In genomic region chr10:119859422-119860258, GRCh38 we compare ENCODE assay signal across 7 cellular contexts. TPM values are rescaled to one million over a fixed set of nuclear protein-coding genes. Genes with fewer than 3 reads are reported as not detected.
A peak's percentile ranks its signal among the peaks of the same experiment; 100 is the strongest.
DNase-seq lines count a peak whose midpoint lies in the region; ATAC-seq, FAIRE-seq and TF ChIP-seq lines count a peak whose summit lies in the region.

No MANE protein-coding gene starts in this region.

- DNase-seq in D721Med (ENCODE audit: insufficient read length, low spot score) (no peak), H4 (ENCODE audit: low spot score) (peak; percentile 50), SKM-1 (lab: John Stamatoyannopoulos, UW; ENCODE audit: unreplicated experiment) (peak; percentile 7), fibroblast of gingiva (ENCODE audit: low read depth) (peak; percentile 43), psoas muscle (no peak)
- no peak for DNase-seq in activated CD4-positive, alpha-beta memory T cell treated with anti-CD3 and anti-CD28 coated beads, Interleukin-2, amount 10 ng/mL, durations not matched to agents 7 days and 5 days
- DNase-seq in stimulated activated CD4-positive, alpha-beta T cell treated with anti-CD3 and anti-CD28 coated beads, Interleukin-4, amount 100 ng/mL, for 4 hours = no peak

- H3K36me3 ChIP-seq in psoas muscle (ENCODE audit: insufficient read depth in 1 of 2, low read depth in 1 of 2) = peaks cover 0 to 39% of the 10 kb centered on the region in 2 donors

- 74 to 80% (median 75%) methylated on average over 1 of the region's 1 CpG for WGBS in psoas muscle, 3 donors

- H3K27ac ChIP-seq in psoas muscle = no peak overlapping the region

- peaks cover 8% of the 10 kb centered on the region for H3K9me3 Mint-ChIP-seq in activated CD4-positive, alpha-beta memory T cell treated with anti-CD3 and anti-CD28 coated beads, Interleukin-2, amount 10 ng/mL, durations not matched to agents 7 days and 5 days

- ATAC-seq in psoas muscle = peak in 2 of 4 donors; percentile 57 to 85

- H3K4me1 ChIP-seq in psoas muscle = peaks cover 6% of the 10 kb centered on the region

- POLR2A ChIA-PET in activated CD4-positive, alpha-beta memory T cell treated with anti-CD3 and anti-CD28 coated beads, Interleukin-2, amount 10 ng/mL, durations not matched to agents 7 days and 5 days (lab: Charles Lee) = interaction anchor here (1.3 to 8.0 kb wide), 4 partner anchors 13 to 134 kb away, joined by 3 to 69 read pairs (median 5); partner anchors contain the start of genes INPP5F and MCMBP

- H3K36me3 Mint-ChIP-seq in activated CD4-positive, alpha-beta memory T cell treated with anti-CD3 and anti-CD28 coated beads, Interleukin-2, amount 10 ng/mL, durations not matched to agents 7 days and 5 days (ENCODE audit: low read depth) = peaks cover 39% of the 10 kb centered on the region

- H3K4me3 ChIP-seq in psoas muscle = no peak overlapping the region

- no peaks in the 10 kb centered on the region for H3K27me3 Mint-ChIP-seq in activated CD4-positive, alpha-beta memory T cell treated with anti-CD3 and anti-CD28 coated beads, Interleukin-2, amount 10 ng/mL, durations not matched to agents 7 days and 5 days

- H3K9me3 ChIP-seq in psoas muscle = peaks cover 5% of the 10 kb centered on the region

- intact Hi-C loops in psoas muscle (cut with DNase I) = loop anchor here (2.0 to 5.0 kb wide), 6 partner anchors 109 to 252 kb away; no protein-coding TSS in a partner anchor

- peaks cover 45% of the 10 kb centered on the region for H3K4me1 Mint-ChIP-seq in activated CD4-positive, alpha-beta memory T cell treated with anti-CD3 and anti-CD28 coated beads, Interleukin-2, amount 10 ng/mL, durations not matched to agents 7 days and 5 days

- CTCF ChIA-PET in activated CD4-positive, alpha-beta memory T cell treated with anti-CD3 and anti-CD28 coated beads, Interleukin-2, amount 10 ng/mL, durations not matched to agents 7 days and 5 days (lab: Charles Lee) = interaction anchor here (0.6 to 7.1 kb wide), 31 partner anchors 8 to 270 kb away, joined by 3 to 53 read pairs (median 4); partner anchors contain the start of genes INPP5F and MCMBP

- H3K27ac Mint-ChIP-seq in activated CD4-positive, alpha-beta memory T cell treated with anti-CD3 and anti-CD28 coated beads, Interleukin-2, amount 10 ng/mL, durations not matched to agents 7 days and 5 days = no peak overlapping the region

- no peak overlapping the region for H3K4me3 Mint-ChIP-seq in activated CD4-positive, alpha-beta memory T cell treated with anti-CD3 and anti-CD28 coated beads, Interleukin-2, amount 10 ng/mL, durations not matched to agents 7 days and 5 days

- FAIRE-seq in D721Med (lab: Jason Lieb, UNC) = no peak

- H3K27me3 ChIP-seq in psoas muscle (ENCODE audit: insufficient read depth in 3 of 3, low read length in 2 of 3) = no peaks in the 10 kb centered on the region

- TF ChIP-seq CTCF in D721Med (IDR thresholded peaks at IDR 0.05; ENCODE audit: insufficient read depth, missing control alignments) (peak; percentile 65), psoas muscle (IDR thresholded peaks at IDR 0.05) (peak; percentile 68)

RNA-seq across cellular contexts. Expression of gene MCMBP, which starts 13.0 kb away (rescaled TPM):
- 68.7 and 77.3 TPM in 2 replicates for total RNA-seq in H4 (2014; rRNA removed; shearing (Covaris generic))
- 10 to 100 TPM; 23.0 to 43.8 (median 35.6) TPM for total RNA-seq in psoas muscle
- polyA plus RNA-seq in psoas muscle = 10 to 100 TPM; 26.4 to 39.6 (median 39.2) TPM
- 10 to 100 TPM; 86.2 to 87.6 TPM for total RNA-seq in activated CD4-positive, alpha-beta memory T cell treated with anti-CD3 and anti-CD28 coated beads, Interleukin-2, amount 10 ng/mL, durations not matched to agents 7 days and 5 days

RNA-seq across cellular contexts. Expression of gene SEC23IP, which starts 32.9 kb away (rescaled TPM):
- total RNA-seq in H4 (2014; rRNA removed; shearing (Covaris generic)) = 13.1 and 24.3 TPM in 2 replicates
- total RNA-seq in psoas muscle = 10 to 100 TPM; 27.3 to 49.7 (median 45.4) TPM
- 10 to 100 TPM in 2 of 3 donors, 1 to 10 TPM in 1; 6.5 to 20.4 (median 14.0) TPM for polyA plus RNA-seq in psoas muscle
- 10 to 100 TPM; 58.3 to 69.3 TPM for total RNA-seq in activated CD4-positive, alpha-beta memory T cell treated with anti-CD3 and anti-CD28 coated beads, Interleukin-2, amount 10 ng/mL, durations not matched to agents 7 days and 5 days

Comparison
In these comparisons a context has a peak if more than half of its experiments do, and no peak if none do; other contexts are left out.
1. DNase-seq: peak in H4 (single experiment), SKM-1 (single experiment) and fibroblast of gingiva (single experiment); none in D721Med (single experiment), psoas muscle (0 of 2), activated CD4-positive, alpha-beta memory T cell treated with anti-CD3 and anti-CD28 coated beads, Interleukin-2, amount 10 ng/mL, durations not matched to agents 7 days and 5 days (single experiment) and stimulated activated CD4-positive, alpha-beta T cell treated with anti-CD3 and anti-CD28 coated beads, Interleukin-4, amount 100 ng/mL, for 4 hours (0 of 2).